Comparison of ENCODE assay signal across 8 cellular contexts in the genomic region with DNA sequence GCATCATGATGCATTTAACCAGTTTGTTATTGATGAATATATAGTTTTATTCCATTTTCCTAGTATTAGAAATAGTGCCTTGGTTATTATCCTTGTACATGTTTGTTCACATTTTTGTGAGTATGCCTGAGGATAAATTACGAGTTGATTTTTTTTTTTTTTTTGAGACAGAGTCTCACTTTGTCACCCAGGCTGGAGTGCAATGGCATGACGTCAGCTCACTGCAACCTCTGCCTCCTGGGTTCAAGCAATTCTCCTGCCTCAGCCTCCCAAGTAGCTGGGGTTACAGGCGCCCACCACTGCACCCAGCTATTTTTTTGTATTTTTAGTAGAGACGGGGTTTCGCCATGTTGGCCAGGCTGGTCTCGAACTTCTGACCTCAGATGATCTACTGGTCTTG. TPM values are rescaled to one million over a fixed set of nuclear protein-coding genes. Genes with fewer than 3 reads are reported as not detected.
"Had no signal": no experiment of that assay in that cellular context is flagged by ENCODE, and none has a peak within 500 bp of the region (broad histone marks: within the 10 kb centered on the region; RNA-seq: fewer than 3 reads in every experiment).

No MANE protein-coding gene starts in this region.

RNA-seq across cellular contexts. Expression of a gene that starts 4.7 kb away (rescaled TPM):
- total RNA-seq: activated CD8-positive, alpha-beta T cell treated with anti-CD3 and anti-CD28 coated beads for 36 hours; activated naive CD4-positive, alpha-beta T cell treated with anti-CD3 and anti-CD28 coated beads, Interleukin-2, amount 50 U/mL, for 72 hours; activated naive CD8-positive, alpha-beta T cell treated with anti-CD3 and anti-CD28 coated beads for 36 hours; activated T-helper 1 cell treated with anti-CD3 and anti-CD28 coated beads, Interleukin-12 subunit alpha, Interleukin-12 subunit beta, Interleukin-2, Interleukin-4 antibody, amounts not matched to agents 30 ng/mL and 10 ng/mL and 1 ng/mL, durations not matched to agents 14 hours and 24 hours and 36 hours; ascending aorta; cardiac muscle cell; T-helper 1 cell treated with Interleukin-12 subunit alpha and Interleukin-12 subunit beta and Interleukin-4 antibody, amounts not matched to agents 30 ng/mL and 1 ng/mL, for 36 hours; T-helper 2 cell treated with Interferon-gamma antibody and Interleukin-4, amounts not matched to agents 100 ng/mL and 5 ng/mL, for 36 hours had no signal
- polyA plus RNA-seq: cardiac muscle cell had no signal
